ENCODE assay signal across 15 cellular contexts in the genomic region with DNA sequence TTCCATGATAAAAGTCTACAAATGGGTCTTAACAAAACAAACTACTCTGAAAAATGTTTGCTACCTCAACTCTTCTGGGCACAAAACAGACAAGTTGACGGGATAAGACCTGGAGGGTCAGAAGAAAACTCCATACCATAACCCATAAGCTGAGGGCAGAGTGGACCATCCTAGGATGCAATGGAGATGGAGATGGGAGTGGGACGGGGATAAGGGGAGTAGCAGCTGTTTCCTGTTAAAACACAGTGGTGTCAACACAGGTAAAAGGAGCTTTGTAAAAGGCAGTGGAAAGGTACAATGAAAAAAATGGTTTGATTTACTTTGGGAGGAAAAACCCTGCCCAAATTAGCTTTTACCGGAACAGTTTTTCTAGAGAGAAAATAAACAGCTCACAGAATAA.
"Had no signal": no experiment of that assay in that cellular context is flagged by ENCODE, and none has a peak within 500 bp of the region (broad histone marks: within the 10 kb centered on the region; RNA-seq: fewer than 3 reads in every experiment).

No MANE protein-coding gene starts in this region.

- H3K4me3 Mint-ChIP-seq: activated naive CD4-positive, alpha-beta T cell treated with anti-CD3 and anti-CD28 coated beads for 36 hours; naive thymus-derived CD8-positive, alpha-beta T cell had no signal

- H3K9me3 Mint-ChIP-seq: activated naive CD4-positive, alpha-beta T cell treated with anti-CD3 and anti-CD28 coated beads for 36 hours; naive thymus-derived CD8-positive, alpha-beta T cell had no signal

- H3K27ac ChIP-seq: ascending aorta, gastroesophageal sphincter, neutrophil, vagina had no signal

- H3K27ac Mint-ChIP-seq: activated naive CD4-positive, alpha-beta T cell treated with anti-CD3 and anti-CD28 coated beads for 36 hours had no signal

- H3K27me3 Mint-ChIP-seq: naive thymus-derived CD8-positive, alpha-beta T cell had no signal

- DNase-seq: activated CD4-positive, CD25-positive, alpha-beta regulatory T cell treated with anti-CD3 and anti-CD28 coated beads, Interleukin-2, amount 50 U/mL, for 72 hours; activated naive CD4-positive, alpha-beta T cell treated with anti-CD3 and anti-CD28 coated beads for 36 hours; activated T-cell treated with anti-CD3 and anti-CD28 coated beads for 4 hours; mucosa of descending colon; naive thymus-derived CD8-positive, alpha-beta T cell; posterior cingulate gyrus; retina; stimulated activated CD4-positive, alpha-beta T cell treated with anti-CD3 and anti-CD28 coated beads, Interleukin-15, amount 100 ng/mL, for 24 hours; stimulated activated CD4-positive, alpha-beta T cell treated with anti-CD3 and anti-CD28 coated beads, Interleukin-4, amount 100 ng/mL, for 1 hour; stimulated activated naive CD4-positive, alpha-beta T cell; T-helper 9 cell had no signal

- ATAC-seq: gastroesophageal sphincter; naive thymus-derived CD8-positive, alpha-beta T cell had no signal
